In the genomic region with DNA sequence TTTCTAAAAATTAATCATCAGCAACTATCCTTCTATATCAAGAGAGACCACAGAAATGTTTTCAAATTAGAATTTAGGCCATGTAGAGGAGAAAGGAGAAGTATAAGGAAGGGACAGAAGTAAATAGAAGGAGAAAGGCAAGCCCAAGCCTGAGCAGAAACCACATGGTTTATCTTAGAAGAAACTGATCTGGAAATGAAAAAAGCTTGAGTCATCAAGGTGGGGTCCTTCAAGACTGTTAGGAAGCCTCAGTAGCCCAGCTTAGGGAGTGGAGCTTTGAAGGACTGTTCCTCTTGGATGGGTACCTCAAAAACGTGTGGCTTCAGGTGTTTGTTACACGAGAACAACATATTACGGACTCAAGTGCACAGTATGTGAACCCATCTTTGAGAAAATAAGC, we compare ENCODE assay signal across 15 cellular contexts. TPM values are rescaled to one million over a fixed set of nuclear protein-coding genes. Genes with fewer than 3 reads are reported as not detected.
"Had no signal": no experiment of that assay in that cellular context is flagged by ENCODE, and none has a peak within 500 bp of the region (broad histone marks: within the 10 kb centered on the region; RNA-seq: fewer than 3 reads in every experiment).

No MANE protein-coding gene starts in this region.

- H3K9me3 ChIP-seq: left lung had no signal

- H3K4me3 ChIP-seq: hepatocyte, left lung had no signal

- H3K27me3 ChIP-seq: brain microvascular endothelial cell, hepatocyte had no signal

- H3K79me2 ChIP-seq: hepatocyte had no signal

- H3K4me1 ChIP-seq: left lung had no signal

- H3K4me2 ChIP-seq: hepatocyte had no signal

- H2AFZ ChIP-seq: hepatocyte had no signal

- H3K36me3 ChIP-seq: brain microvascular endothelial cell, left lung had no signal

- DNase-seq: activated CD4-positive, alpha-beta memory T cell treated with anti-CD3 and anti-CD28 coated beads, Interleukin-2, amount 10 ng/mL, durations not matched to agents 7 days and 5 days; activated CD4-positive, alpha-beta T cell treated with anti-CD3 and anti-CD28 coated beads for 36 hours; activated gamma-delta T cell; activated T-cell treated with anti-CD3 and anti-CD28 coated beads, Interleukin-2, amount 50 U/mL, for 48 hours; amygdala; brain microvascular endothelial cell; cerebellar nuclear complex; effector memory CD4-positive, alpha-beta T cell; islet precursor cell; left lung; naive thymus-derived CD8-positive, alpha-beta T cell had no signal

- H3K27ac ChIP-seq: brain microvascular endothelial cell, hepatocyte, VCaP had no signal

- ATAC-seq: activated CD4-positive, alpha-beta T cell treated with anti-CD3 and anti-CD28 coated beads for 36 hours; left lung; naive thymus-derived CD8-positive, alpha-beta T cell; stimulated activated memory B cell treated with anti-CD40 and anti-IgM and Interleukin-4, amounts not matched to agents 10 μg/mL and 1 μg/mL and 100 μg/mL, for 72 hours had no signal

RNA-seq across cellular contexts. Expression of a gene that starts 4.5 kb away (rescaled TPM):
- total RNA-seq: activated CD4-positive, alpha-beta memory T cell treated with anti-CD3 and anti-CD28 coated beads, Interleukin-2, amount 10 ng/mL, durations not matched to agents 7 days and 5 days; activated CD4-positive, alpha-beta T cell treated with anti-CD3 and anti-CD28 coated beads for 36 hours; epithelial cell of proximal tubule; naive thymus-derived CD8-positive, alpha-beta T cell had no signal
- polyA plus RNA-seq: hepatocyte; naive thymus-derived CD8-positive, alpha-beta T cell had no signal

RNA-seq across cellular contexts. Expression of a gene that starts 12.0 kb away (rescaled TPM):
- polyA plus RNA-seq: naive thymus-derived CD8-positive, alpha-beta T cell had no signal
